Comparison of ENCODE assay signal across 2 cellular contexts in the genomic region with DNA sequence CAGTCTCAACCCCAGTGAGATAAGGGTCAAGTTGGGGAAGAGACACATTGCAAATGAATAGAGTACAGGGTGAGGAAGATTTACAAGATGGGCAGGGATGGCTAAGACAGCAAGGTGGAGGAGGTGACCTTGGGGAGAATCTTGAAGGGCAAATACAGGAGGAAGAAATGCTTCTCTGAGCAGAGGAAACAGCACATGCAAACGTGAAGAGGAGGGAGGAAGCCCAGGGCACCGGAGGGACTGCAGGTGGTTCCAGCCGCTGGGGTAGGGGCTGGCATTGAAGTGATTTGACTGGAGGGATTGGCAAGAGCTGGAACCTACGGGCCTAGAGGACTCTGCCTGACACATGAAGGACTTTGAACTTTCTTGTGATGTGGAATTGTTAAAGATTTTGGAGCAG.
TF ChIP-seq lines count a peak whose summit lies in the region.

No MANE protein-coding gene starts in this region.

TF ChIP-seq in H1, 55 proteins besides CTCF, POLR2A, EP300 and RAD21:
- TF ChIP-seq TAF1 (IDR thresholded peaks at IDR 0.05; ENCODE audit: low read depth, low read length), result no peak
- no peak for TF ChIP-seq NANOG (IDR thresholded peaks at IDR 0.05; ENCODE audit: insufficient read depth, low read depth, low read length, poor library complexity, severe bottlenecking)
- TF ChIP-seq, protein P1, sequence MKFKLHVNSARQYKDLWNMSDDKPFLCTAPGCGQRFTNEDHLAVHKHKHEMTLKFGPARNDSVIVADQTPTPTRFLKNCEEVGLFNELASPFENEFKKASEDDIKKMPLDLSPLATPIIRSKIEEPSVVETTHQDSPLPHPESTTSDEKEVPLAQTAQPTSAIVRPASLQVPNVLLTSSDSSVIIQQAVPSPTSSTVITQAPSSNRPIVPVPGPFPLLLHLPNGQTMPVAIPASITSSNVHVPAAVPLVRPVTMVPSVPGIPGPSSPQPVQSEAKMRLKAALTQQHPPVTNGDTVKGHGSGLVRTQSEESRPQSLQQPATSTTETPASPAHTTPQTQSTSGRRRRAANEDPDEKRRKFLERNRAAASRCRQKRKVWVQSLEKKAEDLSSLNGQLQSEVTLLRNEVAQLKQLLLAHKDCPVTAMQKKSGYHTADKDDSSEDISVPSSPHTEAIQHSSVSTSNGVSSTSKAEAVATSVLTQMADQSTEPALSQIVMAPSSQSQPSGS (IDR thresholded peaks at IDR 0.05; ENCODE audit: low read length), result no peak
- TF ChIP-seq YY1 (IDR thresholded peaks at IDR 0.05; ENCODE audit: low read depth, low read length), result no peak
- TF ChIP-seq GABPA (IDR thresholded peaks at IDR 0.05; ENCODE audit: borderline replicate concordance, insufficient read depth, low read length), result no peak
- no peak for TF ChIP-seq NRF1 (IDR thresholded peaks at IDR 0.05; ENCODE audit: low read depth, low read length)
- no peak for TF ChIP-seq RFX5 (IDR thresholded peaks at IDR 0.05; ENCODE audit: borderline replicate concordance, low read depth, low read length)
- TF ChIP-seq KDM1A (IDR thresholded peaks at IDR 0.05; ENCODE audit: borderline replicate concordance, low read length), result no peak
- no peak for TF ChIP-seq ASH2L (IDR thresholded peaks at IDR 0.05; ENCODE audit: low read length)
- no peak for TF ChIP-seq SAP30 (IDR thresholded peaks at IDR 0.05; ENCODE audit: insufficient read depth, insufficient replicate concordance, low read length)
- TF ChIP-seq, protein P2, sequence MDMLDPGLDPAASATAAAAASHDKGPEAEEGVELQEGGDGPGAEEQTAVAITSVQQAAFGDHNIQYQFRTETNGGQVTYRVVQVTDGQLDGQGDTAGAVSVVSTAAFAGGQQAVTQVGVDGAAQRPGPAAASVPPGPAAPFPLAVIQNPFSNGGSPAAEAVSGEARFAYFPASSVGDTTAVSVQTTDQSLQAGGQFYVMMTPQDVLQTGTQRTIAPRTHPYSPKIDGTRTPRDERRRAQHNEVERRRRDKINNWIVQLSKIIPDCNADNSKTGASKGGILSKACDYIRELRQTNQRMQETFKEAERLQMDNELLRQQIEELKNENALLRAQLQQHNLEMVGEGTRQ (IDR thresholded peaks at IDR 0.05; ENCODE audit: low read length), result no peak
- no peak for TF ChIP-seq SP2 (IDR thresholded peaks at IDR 0.05; ENCODE audit: low read length)
- TF ChIP-seq FOSL1 (IDR thresholded peaks at IDR 0.05; ENCODE audit: insufficient read depth, low read depth, low read length), result no peak
- no peak for TF ChIP-seq BRCA1 (IDR thresholded peaks at IDR 0.05; ENCODE audit: low read depth, low read length)
- no peak for TF ChIP-seq CEBPB (IDR thresholded peaks at IDR 0.05; ENCODE audit: low read depth, low read length)
- no peak for TF ChIP-seq POLR2AphosphoS5 (IDR thresholded peaks at IDR 0.05; ENCODE audit: low read depth, low read length)
- no peak for TF ChIP-seq ZNF274 (IDR thresholded peaks at IDR 0.05; ENCODE audit: borderline replicate concordance, extremely low read depth, low read length)
- TF ChIP-seq EZH2 (IDR thresholded peaks at IDR 0.05; ENCODE audit: low read depth, low read length, severe bottlenecking), result no peak
- TF ChIP-seq SP1 (IDR thresholded peaks at IDR 0.05; ENCODE audit: low read depth, low read length), result no peak

TF ChIP-seq in GM12891, 5 proteins besides CTCF, POLR2A, EP300 and RAD21:
- TF ChIP-seq SPI1 (IDR thresholded peaks at IDR 0.05; ENCODE audit: low read depth, low read length) (no peak), TAF1 (IDR thresholded peaks at IDR 0.05; ENCODE audit: low read depth, low read length) (no peak)
